In the genomic region with DNA sequence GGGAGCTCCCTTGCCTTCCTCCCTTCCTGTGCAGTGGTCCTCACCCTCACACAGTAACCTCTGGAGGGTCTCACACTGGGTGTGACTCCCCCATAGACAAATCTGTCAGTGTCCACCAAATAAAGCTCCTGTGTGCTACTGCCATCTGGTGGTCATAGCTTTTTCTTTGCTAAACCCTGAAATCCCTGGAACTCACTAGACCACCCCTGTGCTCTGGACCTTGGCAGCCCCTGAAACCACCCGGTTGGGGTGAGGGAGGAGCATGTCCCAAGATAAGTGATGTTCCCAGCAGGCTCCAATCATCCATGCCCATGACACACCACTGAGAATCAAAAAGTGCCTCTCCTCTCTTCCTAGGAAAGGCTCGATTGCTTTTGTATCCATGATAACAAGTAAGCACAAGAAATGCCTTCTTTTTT, we compare ENCODE assay signal across 8 cellular contexts. TPM values are rescaled to one million over a fixed set of nuclear protein-coding genes. Genes with fewer than 3 reads are reported as not detected.
A peak's percentile ranks its signal among the peaks of the same experiment; 100 is the strongest.
DNase-seq lines count a peak whose midpoint lies in the region; ATAC-seq, FAIRE-seq and TF ChIP-seq lines count a peak whose summit lies in the region.

No MANE protein-coding gene starts in this region.

- H3K27me3 ChIP-seq in ascending aorta (no peaks in the 10 kb centered on the region), small intestine (ENCODE audit: control insufficient read depth in 2 of 2, insufficient read depth in 2 of 2, low read length in 2 of 2) (no peaks in the 10 kb centered on the region)

- ATAC-seq in HG03196 (IDR thresholded peaks at IDR 0.05; ENCODE audit: unreplicated experiment) (no peak), HG03045 (IDR thresholded peaks at IDR 0.05; ENCODE audit: unreplicated experiment) (no peak)

- FAIRE-seq in small intestine (lab: Jason Lieb, UNC) = no peak

- no peaks in the 10 kb centered on the region for H3K9me3 ChIP-seq in ascending aorta
- no peaks in the 10 kb centered on the region for H3K9me3 ChIP-seq in small intestine (ENCODE audit: control insufficient read depth, low read depth)

- in situ Hi-C loops in SK-MEL-5 (cut with HindIII; ENCODE audit: low pct_unique_long_range_greater_than_20kb, low sequenced_read_pairs) = no loop called here

- H3K4me1 ChIP-seq in ascending aorta (no peaks in the 10 kb centered on the region), small intestine (ENCODE audit: control insufficient read depth in 2 of 2, insufficient read depth in 1 of 2, low read depth in 1 of 2, low read length in 1 of 2) (no peaks in the 10 kb centered on the region)

- H3K4me3 ChIP-seq in ascending aorta (no peak overlapping the region), small intestine (ENCODE audit: low read depth in 1 of 2, low read length in 2 of 2) (no peak overlapping the region)

- H3K27ac ChIP-seq in ascending aorta (no peak overlapping the region), small intestine (ENCODE audit: low read depth in 1 of 2, low read length in 1 of 2) (no peak overlapping the region)

- peaks cover 6 to 21% of the 10 kb centered on the region in 2 donors for H3K36me3 ChIP-seq in ascending aorta
- no peaks in the 10 kb centered on the region for H3K36me3 ChIP-seq in small intestine (ENCODE audit: control insufficient read depth in 2 of 2, insufficient read depth in 2 of 2, low read length in 2 of 2)

- peak; percentile 56 to 87 (median 72) for TF ChIP-seq CTCF in ascending aorta (IDR thresholded peaks at IDR 0.05)

- WGBS in small intestine, 3 donors = 44 to 50% (median 45%) methylated on average over 2 of the region's 2 CpGs

- intact Hi-C loops in ascending aorta (cut with DNase I) = loop anchor here (1.0 kb wide), 1 partner anchor 54 kb away; no protein-coding TSS in a partner anchor

- DNase-seq in EH (ENCODE audit: low read depth) (peak; percentile 61), LHCN-M2 (ENCODE audit: low read depth) (peak; percentile 46), SK-MEL-5 (ENCODE audit: low read depth, low spot score) (peak; percentile 78), ascending aorta (ENCODE audit: low spot score in 2 of 2) (peak in 1 of 2 donors; percentile 69), hepatic stellate cell (ENCODE audit: low spot score) (peak; percentile 55), small intestine (peak; percentile 49)

RNA-seq across cellular contexts. Expression of a gene that starts 6.5 kb away (rescaled TPM):
- total RNA-seq in LHCN-M2 (2014; rRNA removed) (not detected in 2 replicates), ascending aorta (9.8 TPM)
- 0.45 TPM for polyA plus RNA-seq in LHCN-M2 (2012)
- 53.9 and 58.9 TPM in 2 replicates for total RNA-seq in SK-MEL-5 (2014; rRNA removed; shearing (Covaris generic))
- polyA plus RNA-seq in SK-MEL-5 (2015; cell fraction: cytosol; rRNA removed) = 56.0 and 80.0 TPM in 2 replicates
- 39.3 and 49.2 TPM in 2 replicates for polyA plus RNA-seq in SK-MEL-5 (2015; cell fraction: nucleus; rRNA removed)
- polyA plus RNA-seq in small intestine = 10 to 100 TPM in 1 of 3 donors, 1 to 10 TPM in 1, not detected in 1; 4.4 to 11.6 TPM

RNA-seq across cellular contexts. Expression of a gene that starts 25.7 kb away (rescaled TPM):
- total RNA-seq in LHCN-M2 (2014; rRNA removed) = 21.3 and 27.8 TPM in 2 replicates
- 32.2 TPM for polyA plus RNA-seq in LHCN-M2 (2012)
- 3.0 and 3.1 TPM in 2 replicates for total RNA-seq in SK-MEL-5 (2014; rRNA removed; shearing (Covaris generic))
- 8.3 and 11.2 TPM in 2 replicates for polyA plus RNA-seq in SK-MEL-5 (2015; cell fraction: cytosol; rRNA removed)
- 13.6 and 27.1 TPM in 2 replicates for polyA plus RNA-seq in SK-MEL-5 (2015; cell fraction: nucleus; rRNA removed)
- total RNA-seq in ascending aorta = 237 TPM
- 10 to 100 TPM in 2 of 3 donors, 1 to 10 TPM in 1; 4.0 to 20.3 (median 17.3) TPM for polyA plus RNA-seq in small intestine

RNA-seq across cellular contexts. Expression of a gene that starts 29.5 kb away (rescaled TPM):
- 55.7 and 58.2 TPM in 2 replicates for total RNA-seq in LHCN-M2 (2014; rRNA removed)
- polyA plus RNA-seq in LHCN-M2 (2012) = 64.4 TPM
- total RNA-seq in SK-MEL-5 (2014; rRNA removed; shearing (Covaris generic)) = 26.3 and 30.2 TPM in 2 replicates
- 43.9 and 54.8 TPM in 2 replicates for polyA plus RNA-seq in SK-MEL-5 (2015; cell fraction: cytosol; rRNA removed)
- polyA plus RNA-seq in SK-MEL-5 (2015; cell fraction: nucleus; rRNA removed) = 35.8 and 38.4 TPM in 2 replicates
- 142 TPM for total RNA-seq in ascending aorta
- polyA plus RNA-seq in small intestine = 10 to 100 TPM; 52.8 to 61.1 (median 60.1) TPM

RNA-seq across cellular contexts. Expression of a gene that starts 31.9 kb away (rescaled TPM):
- total RNA-seq in LHCN-M2 (2014; rRNA removed) (23.8 and 26.5 TPM in 2 replicates), ascending aorta (42.4 TPM)
- polyA plus RNA-seq in LHCN-M2 (2012) = 25.9 TPM
- 12.5 and 14.4 TPM in 2 replicates for total RNA-seq in SK-MEL-5 (2014; rRNA removed; shearing (Covaris generic))
- 22.8 and 27.6 TPM in 2 replicates for polyA plus RNA-seq in SK-MEL-5 (2015; cell fraction: cytosol; rRNA removed)
- 69.3 and 118 TPM in 2 replicates for polyA plus RNA-seq in SK-MEL-5 (2015; cell fraction: nucleus; rRNA removed)
- 10 to 100 TPM; 16.2 to 34.4 (median 25.9) TPM for polyA plus RNA-seq in small intestine

RNA-seq across cellular contexts. Expression of a gene that starts 55.8 kb away (rescaled TPM):
- not detected in 2 replicates for total RNA-seq in LHCN-M2 (2014; rRNA removed)
- not detected for polyA plus RNA-seq in LHCN-M2 (2012)
- total RNA-seq in SK-MEL-5 (2014; rRNA removed; shearing (Covaris generic)) = not detected in 2 replicates
- polyA plus RNA-seq in SK-MEL-5 (2015; cell fraction: cytosol; rRNA removed) = not detected in 2 replicates
- not detected in 2 replicates for polyA plus RNA-seq in SK-MEL-5 (2015; cell fraction: nucleus; rRNA removed)
- not detected for total RNA-seq in ascending aorta
- under 1 TPM in 1 of 3 donors, not detected in 2; 0.10 TPM for polyA plus RNA-seq in small intestine
